Comparison of ENCODE assay signal across 8 cellular contexts in genomic region chr11:78187366-78188011, GRCh38. TPM values are rescaled to one million over a fixed set of nuclear protein-coding genes. Genes with fewer than 3 reads are reported as not detected.
DNase-seq lines count a peak whose midpoint lies in the region; ATAC-seq, FAIRE-seq and TF ChIP-seq lines count a peak whose summit lies in the region.

No MANE protein-coding gene starts in this region.

- WGBS in adipose tissue, 3 donors: 31 to 33% (median 31%) methylated on average over 19 of the region's 19 CpGs
- 13% methylated on average over 18 of the region's 19 CpGs for WGBS in right lobe of liver (ENCODE audit: insufficient coverage, low coverage, low lambda C conversion rate, missing lambda C conversion rate)

- H3K27ac Mint-ChIP-seq in type B pancreatic cell: peak overlapping the region; percentile 96

- FAIRE-seq in urothelium cell line (lab: Jason Lieb, UNC): no peak

- no peaks in the 10 kb centered on the region for H3K9me3 Mint-ChIP-seq in type B pancreatic cell

- H3K27me3 Mint-ChIP-seq in type B pancreatic cell: no peaks in the 10 kb centered on the region

- no peak for ATAC-seq in left cardiac atrium
- ATAC-seq in right lobe of liver: no peak

- DNase-seq in right atrium auricular region (ENCODE audit: low spot score) (no peak), left cardiac atrium (no peak), right lobe of liver (no peak), type B pancreatic cell (ENCODE audit: extremely low spot score, unreplicated experiment) (no peak), urothelium cell line (ENCODE audit: low spot score) (no peak), iPS-NIHi11 (ENCODE audit: low spot score) (no peak)
- no peak for DNase-seq in stimulated activated CD4-positive, alpha-beta T cell treated with anti-CD3 and anti-CD28 coated beads, Interleukin-12 subunit alpha, Interleukin-12 subunit beta, amount 100 ng/mL, for 4 hours

- H3K4me3 ChIP-seq in right atrium auricular region: peak overlapping the region; percentile 89 to 91
- H3K4me3 ChIP-seq in right lobe of liver: peak overlapping the region; percentile 78 to 92 (median 85)

- TF ChIP-seq CTCF in right atrium auricular region (IDR thresholded peaks at IDR 0.05) (no peak), right lobe of liver (IDR thresholded peaks at IDR 0.05) (no peak), type B pancreatic cell (conservative IDR thresholded peaks at IDR 0.05) (no peak)

- intact Hi-C loops in left cardiac atrium (cut with DNase I): loop anchor here in 1 of 2 donors (10.0 kb wide), 1 partner anchor 113 kb away; the partner anchor contains the start of gene NDUFC2
- intact Hi-C loops in right lobe of liver (cut with DNase I): no loop called here

- H3K9me3 ChIP-seq in right atrium auricular region (no peaks in the 10 kb centered on the region), right lobe of liver (no peaks in the 10 kb centered on the region)

- H3K36me3 ChIP-seq in right atrium auricular region (no peaks in the 10 kb centered on the region), right lobe of liver (no peaks in the 10 kb centered on the region)

- peaks cover 5% of the 10 kb centered on the region for H3K36me3 Mint-ChIP-seq in type B pancreatic cell

- peak overlapping the region; percentile 89 to 91 for H3K27ac ChIP-seq in right atrium auricular region
- peak overlapping the region; percentile 0 for H3K27ac ChIP-seq in adipose tissue (ENCODE audit: low read depth, low read length)
- H3K27ac ChIP-seq in right lobe of liver: peak overlapping the region; percentile 86 to 96 (median 94)

- H3K4me1 Mint-ChIP-seq in type B pancreatic cell (ENCODE audit: unreplicated experiment): peaks cover 37% of the 10 kb centered on the region

- H3K4me1 ChIP-seq in right atrium auricular region (peaks cover 0 to 45% of the 10 kb centered on the region in 2 donors), right lobe of liver (peaks cover 0 to 44% (median 11%) of the 10 kb centered on the region in 4 donors)

- H3K4me3 Mint-ChIP-seq in type B pancreatic cell: peak overlapping the region; percentile 99

- H3K27me3 ChIP-seq in right atrium auricular region (no peaks in the 10 kb centered on the region), right lobe of liver (no peaks in the 10 kb centered on the region)

- TF ChIP-seq POLR2A in right lobe of liver (IDR thresholded peaks at IDR 0.05): no peak

RNA-seq across cellular contexts. Expression of gene KCTD21, which starts 0.9 kb away (rescaled TPM):
- total RNA-seq in right atrium auricular region (10 to 100 TPM in 1 of 2 donors, 1 to 10 TPM in 1; 9.8 to 12.9 TPM), left cardiac atrium (1 to 10 TPM; 6.4 to 6.8 TPM), right lobe of liver (10 to 100 TPM in 5 of 6 experiments, 1 to 10 TPM in 1; 9.6 to 15.6 (median 11.9) TPM), type B pancreatic cell (ENCODE audit: low replicate concordance) (9.7 and 10.7 TPM in 2 replicates)
- 1 to 10 TPM; 2.7 to 8.4 (median 7.6) TPM for polyA plus RNA-seq in adipose tissue

RNA-seq across cellular contexts. Expression of gene USP35, which starts 1.2 kb away (rescaled TPM):
- total RNA-seq in right atrium auricular region (1 to 10 TPM; 8.0 to 8.6 TPM), left cardiac atrium (10 to 100 TPM in 1 of 2 donors, 1 to 10 TPM in 1; 6.5 to 10.6 TPM), right lobe of liver (10 to 100 TPM in 1 of 6 experiments, 1 to 10 TPM in 5; 5.3 to 10.1 (median 7.9) TPM), type B pancreatic cell (ENCODE audit: low replicate concordance) (8.9 and 9.7 TPM in 2 replicates)
- polyA plus RNA-seq in adipose tissue: 1 to 10 TPM; 3.3 to 6.6 (median 6.3) TPM

RNA-seq across cellular contexts. Expression of gene ALG8, which starts 48.1 kb away (rescaled TPM):
- 10 to 100 TPM; 16.5 to 22.5 TPM for total RNA-seq in right atrium auricular region
- 10 to 100 TPM; 21.1 to 25.2 TPM for total RNA-seq in left cardiac atrium
- 10 to 100 TPM; 14.1 to 36.2 (median 32.3) TPM for polyA plus RNA-seq in adipose tissue
- 10 to 100 TPM; 22.0 to 38.0 (median 30.3) TPM for total RNA-seq in right lobe of liver
- total RNA-seq in type B pancreatic cell (ENCODE audit: low replicate concordance): 45.2 and 71.8 TPM in 2 replicates

Comparison
In these comparisons a context has a peak if more than half of its experiments do, and no peak if none do; other contexts are left out.
1. H3K27ac ChIP-seq: peak in every context shown above with its lines; median percentile 94 in right lobe of liver; 90 in right atrium auricular region; 0 in adipose tissue.